ENCODE assay signal across 16 cellular contexts in genomic region chr13:75803982-75804381, GRCh38.
A peak's percentile ranks its signal among the peaks of the same experiment; 100 is the strongest.
DNase-seq lines count a peak whose midpoint lies in the region; ATAC-seq and TF ChIP-seq lines count a peak whose summit lies in the region.
"Had no signal": no experiment of that assay in that cellular context is flagged by ENCODE, and none has a peak within 500 bp of the region (broad histone marks: within the 10 kb centered on the region; RNA-seq: fewer than 3 reads in every experiment).

No MANE protein-coding gene starts in this region.

- no CpG with 5 or more reads among the region's 8 CpGs for WGBS in H9 (ENCODE audit: extremely low coverage, insufficient read length, low lambda C conversion rate)
- 55% methylated on average over 8 of the region's 8 CpGs for WGBS in smooth muscle cell (ENCODE audit: low lambda C conversion rate)

- peaks cover 59% of the 10 kb centered on the region in 2 experiments for H3K4me1 Mint-ChIP-seq in H9

- TF ChIP-seq CTCF in H9 (conservative IDR thresholded peaks at IDR 0.05) (no peak), coronary artery (IDR thresholded peaks at IDR 0.05) (no peak), smooth muscle cell (IDR thresholded peaks at IDR 0.05; ENCODE audit: borderline replicate concordance, insufficient read depth, poor library complexity, severe bottlenecking) (no peak)

- no peak overlapping the region for H2BK12ac ChIP-seq in H9 (ENCODE audit: insufficient read length, low read depth, low read length)

- H3K27me3 ChIP-seq in H9 (ENCODE audit: insufficient read depth, low read length) (no peaks in the 10 kb centered on the region), iPS-20b (ENCODE audit: insufficient read depth, low read length) (no peaks in the 10 kb centered on the region), smooth muscle cell (ENCODE audit: low read depth) (no peaks in the 10 kb centered on the region)
- H3K27me3 ChIP-seq: colonic mucosa, tibial nerve had no signal

- H4K20me1 ChIP-seq in H9 (ENCODE audit: control insufficient read depth, insufficient read depth, insufficient read length) (no peaks in the 10 kb centered on the region), smooth muscle cell (ENCODE audit: low read depth) (peaks cover 89% of the 10 kb centered on the region)

- H2BK15ac ChIP-seq in H9 (ENCODE audit: low read depth, low read length), result no peak overlapping the region

- H3K4me3 ChIP-seq in coronary artery (peak overlapping the region; percentile 65), iPS-20b (ENCODE audit: low read length) (no peak overlapping the region), smooth muscle cell (no peak overlapping the region)
- H3K4me3 ChIP-seq: colonic mucosa, tibial nerve had no signal

- no peak overlapping the region for H3K4me3 Mint-ChIP-seq in H9

- no peaks in the 10 kb centered on the region for H3K79me1 ChIP-seq in H9 (ENCODE audit: insufficient read depth, low read depth, low read length, poor library complexity, severe bottlenecking)

- peaks cover 0 to 7% (median 5%) of the 10 kb centered on the region in 3 experiments; a peak in 2 of 7 replicates for H3K36me3 Mint-ChIP-seq in H9 (ENCODE audit: insufficient read depth in 1 of 3, low read depth in 3 of 3)

- H2AFZ ChIP-seq in H9 (ENCODE audit: low read length), result no peak overlapping the region
- H2AFZ ChIP-seq in smooth muscle cell (ENCODE audit: low read depth), result no peak overlapping the region

- no peak overlapping the region for H4K91ac ChIP-seq in H9 (ENCODE audit: insufficient read length, low read depth, low read length)

- H3F3A ChIP-seq in smooth muscle cell (ENCODE audit: low read depth), result peaks cover 8% of the 10 kb centered on the region

- H3K9me3 Mint-ChIP-seq in H9, result no peaks in the 10 kb centered on the region

- ATAC-seq in HG02885 (IDR thresholded peaks at IDR 0.05; ENCODE audit: poor library complexity, unreplicated experiment), result no peak
- no peak for ATAC-seq in GM18511 (IDR thresholded peaks at IDR 0.05; ENCODE audit: unreplicated experiment)

- no peak overlapping the region for H3K14ac ChIP-seq in H9 (ENCODE audit: insufficient read depth, low read length)

- no peak overlapping the region for H2BK120ac ChIP-seq in H9 (ENCODE audit: low read depth, low read length, poor library complexity, severe bottlenecking)

- peaks cover 13% of the 10 kb centered on the region; the same call in 1 of the 2 replicates for H3K4me1 ChIP-seq in H9 (ENCODE audit: insufficient read depth, low read length)
- H3K4me1 ChIP-seq in iPS-20b (ENCODE audit: insufficient read depth, low read length), result peaks cover 52% of the 10 kb centered on the region
- no peaks in the 10 kb centered on the region for H3K4me1 ChIP-seq in smooth muscle cell (ENCODE audit: low read depth)
- H3K4me1 ChIP-seq: colonic mucosa had no signal

- H3K9me3 ChIP-seq in H9 (ENCODE audit: control insufficient read depth, low read depth, low read length) (no peaks in the 10 kb centered on the region), iPS-20b (ENCODE audit: insufficient read depth, low read depth, low read length) (no peaks in the 10 kb centered on the region), smooth muscle cell (replicated peaks; ENCODE audit: low read depth) (no peaks in the 10 kb centered on the region)
- H3K9me3 ChIP-seq: colonic mucosa, tibial nerve had no signal

- H3K18ac ChIP-seq in H9 (ENCODE audit: insufficient read length, low read depth, low read length), result no peak overlapping the region

- H2BK20ac ChIP-seq in H9 (ENCODE audit: low read depth, low read length, poor library complexity, severe bottlenecking), result no peak overlapping the region

- H3K4ac ChIP-seq in H9 (ENCODE audit: low read depth, low read length), result no peak overlapping the region

- DNase-seq in H9 (no peak), coronary artery (ENCODE audit: low spot score) (no peak), smooth muscle cell (lab: John Stamatoyannopoulos, UW; ENCODE audit: unreplicated experiment) (no peak), NK-92 (lab: John Stamatoyannopoulos, UW; ENCODE audit: unreplicated experiment) (no peak)
- DNase-seq in activated naive CD4-positive, alpha-beta T cell treated with Interleukin-2 at 50 U/mL for 16 hours, result no peak
- DNase-seq: ACHN; activated CD4-positive, CD25-positive, alpha-beta regulatory T cell treated with anti-CD3 and anti-CD28 coated beads, Interleukin-2, amount 50 U/mL, for 72 hours; activated gamma-delta T cell; colonic mucosa; DMS79; NCI-H1417; NCI-H69 had no signal

- peak overlapping the region; percentile 66 for H3K27ac ChIP-seq in H9 (ENCODE audit: insufficient read length, low read depth, low read length)
- H3K27ac ChIP-seq in coronary artery, result peak overlapping the region; percentile 71 to 80
- H3K27ac ChIP-seq in iPS-20b (ENCODE audit: low read length), result peak overlapping the region; percentile 82
- peak overlapping the region; percentile 49 for H3K27ac ChIP-seq in smooth muscle cell (ENCODE audit: low read depth)
- H3K27ac ChIP-seq: tibial nerve had no signal

- H3K23ac ChIP-seq in H9 (ENCODE audit: insufficient read length, low read depth, low read length), result no peak overlapping the region

- no peak overlapping the region for H4K8ac ChIP-seq in H9 (replicated peaks; ENCODE audit: insufficient read length, low read depth, low read length)

- H3K79me2 ChIP-seq in H9 (ENCODE audit: insufficient read depth, low read length) (no peaks in the 10 kb centered on the region), smooth muscle cell (ENCODE audit: low read depth) (peaks cover under 1% of the 10 kb centered on the region)

- H3K4me2 ChIP-seq in H9 (ENCODE audit: insufficient read depth, insufficient read length, low read length) (no peak overlapping the region), smooth muscle cell (peak overlapping the region; percentile 28)

- H3K9ac ChIP-seq in H9 (ENCODE audit: extremely low read depth, insufficient read length, low read length) (no peak overlapping the region), iPS-20b (ENCODE audit: low read depth, low read length) (peak overlapping the region; percentile 61; the same call in 1 of the 2 replicates), smooth muscle cell (ENCODE audit: low read depth) (no peak overlapping the region)

- no peak overlapping the region for H3K56ac ChIP-seq in H9 (ENCODE audit: insufficient read length, low read depth, low read length)

- H2BK5ac ChIP-seq in H9 (ENCODE audit: insufficient read length, low read length), result no peak overlapping the region

- no peak overlapping the region for H3T11ph ChIP-seq in H9 (ENCODE audit: low read length)

- no peak overlapping the region for H2AK5ac ChIP-seq in H9 (ENCODE audit: insufficient read length, low read length)

- no peak overlapping the region for H4K5ac ChIP-seq in H9 (ENCODE audit: insufficient read length, low read depth, low read length)

- peaks cover 6% of the 10 kb centered on the region for H3K27me3 Mint-ChIP-seq in H9 (ENCODE audit: low read depth)

- H3K27ac Mint-ChIP-seq in H9, result peak overlapping the region in 2 of 3 experiments; percentile 87 to 91; a peak in 5 of 7 replicates

- H3K23me2 ChIP-seq in H9 (ENCODE audit: insufficient read length, low read depth, low read length, poor library complexity, severe bottlenecking), result no peaks in the 10 kb centered on the region

- H3K36me3 ChIP-seq in iPS-20b (ENCODE audit: insufficient read depth, low read depth, low read length) (no peaks in the 10 kb centered on the region), smooth muscle cell (ENCODE audit: low read depth) (peaks cover 27% of the 10 kb centered on the region)
- H3K36me3 ChIP-seq: colonic mucosa had no signal
